25 cellular contexts compared by ENCODE assay signal in genomic region chr2:53938904-53939303, GRCh38.
"Had no signal": no experiment of that assay in that cellular context is flagged by ENCODE, and none has a peak within 500 bp of the region (broad histone marks: within the 10 kb centered on the region; RNA-seq: fewer than 3 reads in every experiment).

No MANE protein-coding gene starts in this region.

- H3K4me3 ChIP-seq: dorsolateral prefrontal cortex, gastroesophageal sphincter, heart right ventricle, lung, pancreas, skin epidermis, spleen, transverse colon, upper lobe of right lung, uterus had no signal

- H3K9me3 ChIP-seq: gastroesophageal sphincter, heart right ventricle, neutrophil, pancreas, spleen, transverse colon, upper lobe of right lung, uterus had no signal

- H3K27me3 Mint-ChIP-seq: memory B cell; naive B cell; natural killer cell treated with Interleukin-12 subunit alpha and Interleukin-12 subunit beta and Interleukin-15 and Interleukin-18, amount 100 ng/mL, for 72 hours; stimulated activated naive B cell treated with anti-CD40 and anti-IgM and Interleukin-4, amounts not matched to agents 10 μg/mL and 1 μg/mL and 100 μg/mL, for 72 hours; stimulated activated naive CD8-positive, alpha-beta T cell treated with anti-CD3 and anti-CD28 coated beads, Interleukin-15, Interleukin-2, amounts not matched to agents 100 ng/mL and 50 ng/mL, for 24 hours had no signal

- H3K4me1 ChIP-seq: gastroesophageal sphincter, upper lobe of right lung, uterus had no signal

- H3K4me1 Mint-ChIP-seq: neural crest cell had no signal

- ATAC-seq: esophagus mucosa; gastroesophageal sphincter; natural killer cell treated with Interleukin-12 subunit alpha and Interleukin-12 subunit beta and Interleukin-15 and Interleukin-18, amount 100 ng/mL, for 72 hours; pancreas; sciatic nerve; stimulated activated naive B cell treated with anti-CD40 and anti-IgM and Interleukin-4, amounts not matched to agents 10 μg/mL and 1 μg/mL and 100 μg/mL, for 72 hours; upper lobe of right lung had no signal

- DNase-seq: dorsolateral prefrontal cortex; effector CD4-positive, alpha-beta T cell; foreskin fibroblast; heart right ventricle; hippocampal formation; naive B cell; pancreas; spleen; stimulated activated naive B cell treated with anti-CD40 and anti-IgM and Interleukin-4, amounts not matched to agents 10 μg/mL and 1 μg/mL and 100 μg/mL, for 72 hours; transverse colon; upper lobe of right lung; uterus had no signal

- H3K36me3 ChIP-seq: uterus had no signal

- H3K4me3 Mint-ChIP-seq: memory B cell; natural killer cell treated with Interleukin-12 subunit alpha and Interleukin-12 subunit beta and Interleukin-15 and Interleukin-18, amount 100 ng/mL, for 72 hours; neural crest cell; stimulated activated naive B cell treated with anti-CD40 and anti-IgM and Interleukin-4, amounts not matched to agents 10 μg/mL and 1 μg/mL and 100 μg/mL, for 72 hours; stimulated activated naive CD8-positive, alpha-beta T cell treated with anti-CD3 and anti-CD28 coated beads, Interleukin-15, Interleukin-2, amounts not matched to agents 100 ng/mL and 50 ng/mL, for 24 hours had no signal

- H3K9me3 Mint-ChIP-seq: memory B cell; naive B cell; natural killer cell treated with Interleukin-12 subunit alpha and Interleukin-12 subunit beta and Interleukin-15 and Interleukin-18, amount 100 ng/mL, for 72 hours; neural crest cell; stimulated activated naive B cell treated with anti-CD40 and anti-IgM and Interleukin-4, amounts not matched to agents 10 μg/mL and 1 μg/mL and 100 μg/mL, for 72 hours; stimulated activated naive CD8-positive, alpha-beta T cell treated with anti-CD3 and anti-CD28 coated beads, Interleukin-15, Interleukin-2, amounts not matched to agents 100 ng/mL and 50 ng/mL, for 24 hours had no signal

- FAIRE-seq: colon, keratinocyte, pancreas had no signal

- H3K27ac ChIP-seq: epithelial cell of prostate, gastroesophageal sphincter, heart right ventricle, neutrophil, pancreas, skin epidermis, spleen, transverse colon, upper lobe of right lung, uterus had no signal

- H3K27me3 ChIP-seq: dorsolateral prefrontal cortex, gastroesophageal sphincter, heart right ventricle, neutrophil, pancreas, spleen, transverse colon, upper lobe of right lung, uterus had no signal

- H3K27ac Mint-ChIP-seq: memory B cell; stimulated activated naive CD8-positive, alpha-beta T cell treated with anti-CD3 and anti-CD28 coated beads, Interleukin-15, Interleukin-2, amounts not matched to agents 100 ng/mL and 50 ng/mL, for 24 hours had no signal
